In genomic region chr3:129892857-129893615, GRCh38 we compare ENCODE assay signal across 8 cellular contexts. TPM values are rescaled to one million over a fixed set of nuclear protein-coding genes. Genes with fewer than 3 reads are reported as not detected.
A peak's percentile ranks its signal among the peaks of the same experiment; 100 is the strongest.
DNase-seq lines count a peak whose midpoint lies in the region; ATAC-seq, FAIRE-seq and TF ChIP-seq lines count a peak whose summit lies in the region.

No MANE protein-coding gene starts in this region.

- H3K4me3 Mint-ChIP-seq in brain (peak overlapping the region; percentile 97 to 99 (median 98)), immature natural killer cell (peak overlapping the region; percentile 88 to 93 (median 91))

- DNase-seq in GM04504 (ENCODE audit: low read depth) (peak; percentile 18), HTR-8/SVneo (ENCODE audit: insufficient read length, low spot score) (peak; percentile 51), T-helper 2 cell (peak in 4 of 5 experiments; percentile 8 to 77 (median 54)), immature natural killer cell (peak; percentile 86 to 89 (median 88)), NCI-H187 treated with DMSO at 0.1 percent for 48 hours (lab: John Stamatoyannopoulos, UW) (no peak)
- DNase-seq in stimulated activated CD4-positive, alpha-beta T cell treated with anti-CD3 and anti-CD28 coated beads, Interleukin-12 subunit alpha, Interleukin-12 subunit beta, amount 100 ng/mL, for 48 hours (ENCODE audit: low read depth in 2 of 3, low spot score in 1 of 3): peak in 2 of 3 donors; percentile 33 to 35

- TF ChIP-seq CTCF in brain (conservative IDR thresholded peaks at IDR 0.05): no peak

- H3K4me1 Mint-ChIP-seq in brain: peaks cover 53% of the 10 kb centered on the region
- peaks cover 34 to 53% of the 10 kb centered on the region in 2 donors for H3K4me1 Mint-ChIP-seq in immature natural killer cell

- H3K27me3 Mint-ChIP-seq in brain (no peaks in the 10 kb centered on the region), immature natural killer cell (ENCODE audit: low read depth in 3 of 3) (peaks cover 0 to 13% (median 8%) of the 10 kb centered on the region in 3 donors)

- peaks cover 10% of the 10 kb centered on the region for H3K36me3 Mint-ChIP-seq in brain
- peaks cover 0 to 5% (median 0%) of the 10 kb centered on the region in 3 donors for H3K36me3 Mint-ChIP-seq in immature natural killer cell

- H3K27ac Mint-ChIP-seq in brain (peak overlapping the region; percentile 96 to 98 (median 98)), immature natural killer cell (peak overlapping the region; percentile 86 to 95 (median 88))

- no peaks in the 10 kb centered on the region for H3K9me3 Mint-ChIP-seq in brain
- H3K9me3 Mint-ChIP-seq in immature natural killer cell: no peaks in the 10 kb centered on the region

- no peak for FAIRE-seq in HTR-8/SVneo (lab: Jason Lieb, UNC)

- ATAC-seq in GM21381 (IDR thresholded peaks at IDR 0.05; ENCODE audit: unreplicated experiment): peak; percentile 59

RNA-seq across cellular contexts. Expression of gene TMCC1, which starts 0.5 kb away (rescaled TPM):
- polyA plus RNA-seq in brain (ENCODE audit: insufficient read depth, low read depth, low replicate concordance) (16.5 TPM), immature natural killer cell (1 to 10 TPM; 1.7 to 5.6 (median 2.2) TPM)
